ENCODE assay signal across 8 cellular contexts in the genomic region with DNA sequence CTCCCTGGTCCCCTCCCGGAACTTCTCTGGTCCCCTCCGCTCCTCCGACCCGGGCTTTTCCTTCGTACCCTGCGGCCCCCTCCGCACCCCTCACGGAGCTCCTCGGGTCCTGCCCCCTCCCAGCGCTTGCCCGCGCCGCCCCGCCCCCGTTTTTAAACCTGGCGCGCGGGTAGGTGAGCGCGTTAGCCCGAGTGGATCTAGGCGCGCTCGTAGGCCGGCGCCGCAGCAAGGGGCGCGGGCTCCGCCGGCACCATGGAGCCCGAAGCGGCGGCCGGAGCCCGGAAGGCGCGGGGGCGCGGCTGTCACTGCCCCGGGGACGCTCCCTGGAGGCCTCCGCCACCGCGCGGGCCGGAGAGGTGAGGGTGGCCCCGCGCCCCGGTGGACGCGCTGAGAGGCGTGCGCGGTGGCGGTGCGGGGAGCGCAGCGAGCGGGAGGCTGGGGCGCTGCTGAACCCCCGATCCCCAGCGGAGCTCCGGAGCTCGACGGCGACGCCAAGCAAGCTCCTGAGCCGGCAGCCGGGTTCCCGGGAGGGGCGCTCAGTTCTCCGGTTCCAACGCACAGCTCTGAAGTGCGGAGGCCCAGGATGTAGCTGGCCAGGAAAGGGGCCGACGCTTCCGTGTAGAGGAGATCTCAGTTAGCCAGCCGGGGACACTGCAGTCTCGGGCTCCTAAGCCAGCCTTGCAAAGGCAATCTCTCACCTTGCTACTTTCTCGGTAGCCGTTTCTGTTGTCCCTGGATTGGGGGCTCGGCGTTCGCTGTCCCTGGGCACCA. TPM values are rescaled to one million over a fixed set of nuclear protein-coding genes. Genes with fewer than 3 reads are reported as not detected.
DNase-seq lines count a peak whose midpoint lies in the region; ATAC-seq, FAIRE-seq and TF ChIP-seq lines count a peak whose summit lies in the region.

Gene RIPPLY3 (plus strand): TSS at position 182 of the 771 bp plus-strand sequence. CDS start 71 bp downstream, at position 253.

- no peaks in the 10 kb centered on the region for H3K9me2 ChIP-seq in GM23248 (ENCODE audit: insufficient read depth)

- no peaks in the 10 kb centered on the region for H3K9me3 ChIP-seq in GM23248 (ENCODE audit: low read depth)
- H3K9me3 ChIP-seq in prostate gland = no peaks in the 10 kb centered on the region

- H3K27ac ChIP-seq in GM23248 (no peak within 1 kb of the TSS), prostate gland (no peak within 1 kb of the TSS)

- H3K36me3 ChIP-seq in GM23248 (ENCODE audit: low read depth) (no peaks in the 10 kb centered on the region), prostate gland (no peaks in the 10 kb centered on the region)

- TF ChIP-seq CTCF in AG09309 (IDR thresholded peaks at IDR 0.05; ENCODE audit: control insufficient read depth, insufficient read depth, low read depth, low read length, missing control alignments) (no peak), fibroblast of villous mesenchyme (IDR thresholded peaks at IDR 0.05; ENCODE audit: insufficient read depth, low read depth, low read length) (no peak), prostate gland (IDR thresholded peaks at IDR 0.05) (no peak)

- DNase-seq in AG09309 (ENCODE audit: low read depth) (no peak), GM23248 (peak; percentile 44), fibroblast of villous mesenchyme (ENCODE audit: low read depth) (peak; percentile 21), prostate gland (ENCODE audit: low spot score) (no peak), HTR-8/SVneo (ENCODE audit: insufficient read length, low spot score) (no peak)
- no peak for DNase-seq in activated CD4-positive, alpha-beta T cell treated with anti-CD3 and anti-CD28 coated beads, Interleukin-2, amount 10 ng/mL, durations not matched to agents 7 days and 5 days

- in situ Hi-C loops in GM23248 (cut with MboI) = no loop called here

- H4K20me1 ChIP-seq in GM23248 (ENCODE audit: insufficient read depth) = no peaks in the 10 kb centered on the region

- H3K4me1 ChIP-seq in GM23248 (ENCODE audit: insufficient read depth) = no peaks in the 10 kb centered on the region
- H3K4me1 ChIP-seq in prostate gland (replicated peaks) = no peaks in the 10 kb centered on the region

- TF ChIP-seq POLR2A in prostate gland (IDR thresholded peaks at IDR 0.05) = no peak

- FAIRE-seq in HTR-8/SVneo (lab: Jason Lieb, UNC) = no peak

- H3K27me3 ChIP-seq in GM23248 (replicated peaks; ENCODE audit: insufficient read depth) (no peaks in the 10 kb centered on the region), prostate gland (replicated peaks; ENCODE audit: insufficient read depth) (no peaks in the 10 kb centered on the region)

- H3K36me3 Mint-ChIP-seq in activated CD4-positive, alpha-beta T cell treated with anti-CD3 and anti-CD28 coated beads, Interleukin-2, amount 10 ng/mL, durations not matched to agents 7 days and 5 days (ENCODE audit: low read depth) = no peaks in the 10 kb centered on the region

- intact Hi-C loops in prostate gland (cut with DNase I) = loop anchor here (10.0 kb wide), 1 partner anchor 338 kb away; no protein-coding TSS in a partner anchor

- 0 out of 2 replicates have a peak, but pooled peaks cover 4% of the 10 kb centered on the region for H3F3A ChIP-seq in GM23248 (ENCODE audit: insufficient read depth)

- H3K9me3 Mint-ChIP-seq in activated CD4-positive, alpha-beta T cell treated with anti-CD3 and anti-CD28 coated beads, Interleukin-2, amount 10 ng/mL, durations not matched to agents 7 days and 5 days = no peaks in the 10 kb centered on the region

- peak within 1 kb of the TSS; percentile 75 for H2AFZ ChIP-seq in GM23248

- H3K79me2 ChIP-seq in GM23248 (ENCODE audit: insufficient read depth) = no peaks in the 10 kb centered on the region

- H3K4me3 ChIP-seq in AG09309 (ENCODE audit: control insufficient read depth, low read depth, low read length) (peak within 1 kb of the TSS; percentile 47), GM23248 (peak within 1 kb of the TSS; percentile 64), fibroblast of villous mesenchyme (ENCODE audit: low read depth, low read length) (peak within 1 kb of the TSS; percentile 48), prostate gland (peak within 1 kb of the TSS; percentile 38 to 53)

- H3K9ac ChIP-seq in GM23248 = no peak within 1 kb of the TSS

- no peak within 1 kb of the TSS for H3K27ac Mint-ChIP-seq in activated CD4-positive, alpha-beta T cell treated with anti-CD3 and anti-CD28 coated beads, Interleukin-2, amount 10 ng/mL, durations not matched to agents 7 days and 5 days

- peak within 1 kb of the TSS; percentile 69 for H3K4me3 Mint-ChIP-seq in activated CD4-positive, alpha-beta T cell treated with anti-CD3 and anti-CD28 coated beads, Interleukin-2, amount 10 ng/mL, durations not matched to agents 7 days and 5 days

- CTCF ChIA-PET in activated CD4-positive, alpha-beta T cell treated with anti-CD3 and anti-CD28 coated beads, Interleukin-2, amount 10 ng/mL, durations not matched to agents 7 days and 5 days (lab: Charles Lee) = interaction anchor here (0.5 to 1.6 kb wide), 3 partner anchors 17 to 119 kb away, joined by 3 to 6 read pairs (median 3); no protein-coding TSS in a partner anchor

- H3K27me3 Mint-ChIP-seq in activated CD4-positive, alpha-beta T cell treated with anti-CD3 and anti-CD28 coated beads, Interleukin-2, amount 10 ng/mL, durations not matched to agents 7 days and 5 days = peaks cover 19% of the 10 kb centered on the region

- 6 to 11% methylated on average over 38 to 58 of the region's 85 CpGs for WGBS in GM23248 (ENCODE audit: low coverage in 1 of 2, low lambda C conversion rate in 2 of 2, missing lambda C conversion rate in 2 of 2), 2 experiments
- 3% methylated on average over 59 of the region's 85 CpGs for WGBS in prostate gland

- ATAC-seq in HG03139 (IDR thresholded peaks at IDR 0.05; ENCODE audit: unreplicated experiment) = no peak
- ATAC-seq in GM19324 (IDR thresholded peaks at IDR 0.05; ENCODE audit: low FRiP score, unreplicated experiment) = no peak

- POLR2A ChIA-PET in activated CD4-positive, alpha-beta T cell treated with anti-CD3 and anti-CD28 coated beads, Interleukin-2, amount 10 ng/mL, durations not matched to agents 7 days and 5 days (lab: Charles Lee) = no interaction called here

- peak within 1 kb of the TSS; percentile 68 for H3K4me2 ChIP-seq in GM23248 (ENCODE audit: unreplicated experiment)

- H3K4me1 Mint-ChIP-seq in activated CD4-positive, alpha-beta T cell treated with anti-CD3 and anti-CD28 coated beads, Interleukin-2, amount 10 ng/mL, durations not matched to agents 7 days and 5 days = peaks cover 20% of the 10 kb centered on the region

RNA-seq across cellular contexts. Expression of gene RIPPLY3, which starts in this region (rescaled TPM):
- total RNA-seq in GM23248 (2014; rRNA removed; shearing (Covaris generic)) = not detected in 2 replicates
- not detected in 2 replicates for polyA plus RNA-seq in GM23248 (2016; fragmentation: Nextera tagmentation; extraction: Ambion mirVana)
- under 1 TPM in 1 of 2 experiments, not detected in 1; 0.17 TPM for total RNA-seq in activated CD4-positive, alpha-beta T cell treated with anti-CD3 and anti-CD28 coated beads, Interleukin-2, amount 10 ng/mL, durations not matched to agents 7 days and 5 days
- total RNA-seq in fibroblast of villous mesenchyme = under 0.01 TPM in 1 of 2 replicates, not detected in the other
- total RNA-seq in prostate gland = 1 to 10 TPM in 1 of 2 donors, under 1 TPM in 1; 0.34 to 2.0 TPM

Comparison
In these comparisons a context has a peak if more than half of its experiments do, and no peak if none do; other contexts are left out.
1. Peak in DNase-seq, H3K4me3 ChIP-seq and H3K4me2 ChIP-seq in GM23248; RNA of the gene not detected or under 1 TPM.
2. Peak in DNase-seq and H3K4me3 ChIP-seq in fibroblast of villous mesenchyme; RNA of the gene not detected or under 1 TPM.